In genomic region chr20:44573501-44573869, GRCh38 we compare ENCODE assay signal across 12 cellular contexts. TPM values are rescaled to one million over a fixed set of nuclear protein-coding genes. Genes with fewer than 3 reads are reported as not detected.
DNase-seq lines count a peak whose midpoint lies in the region; ATAC-seq and TF ChIP-seq lines count a peak whose summit lies in the region.
"Had no signal": no experiment of that assay in that cellular context is flagged by ENCODE, and none has a peak within 500 bp of the region (broad histone marks: within the 10 kb centered on the region; RNA-seq: fewer than 3 reads in every experiment).

No MANE protein-coding gene starts in this region.

- H2AFZ ChIP-seq in H9 (ENCODE audit: low read length): no peak overlapping the region

- no peaks in the 10 kb centered on the region for H3K23me2 ChIP-seq in H9 (ENCODE audit: insufficient read length, low read depth, low read length, poor library complexity, severe bottlenecking)

- H3K79me2 ChIP-seq in H9 (ENCODE audit: insufficient read depth, low read length): no peaks in the 10 kb centered on the region

- no peaks in the 10 kb centered on the region for H3K9me3 Mint-ChIP-seq in H9

- no peak overlapping the region for H3K18ac ChIP-seq in H9 (ENCODE audit: insufficient read length, low read depth, low read length)

- in situ Hi-C loops in KBM-7 (cut with MboI; ENCODE audit: low pct_unique_long_range_greater_than_20kb, low sequenced_read_pairs): no loop called here

- no peaks in the 10 kb centered on the region for H3K9me3 ChIP-seq in right atrium auricular region
- H3K9me3 ChIP-seq in prostate gland: no peaks in the 10 kb centered on the region
- no peaks in the 10 kb centered on the region for H3K9me3 ChIP-seq in H9 (ENCODE audit: control insufficient read depth, low read depth, low read length)

- no peak overlapping the region for H2BK120ac ChIP-seq in H9 (ENCODE audit: low read depth, low read length, poor library complexity, severe bottlenecking)

- H3K9ac ChIP-seq in H9 (ENCODE audit: extremely low read depth, insufficient read length, low read length): no peak overlapping the region

- no peak overlapping the region for H3K23ac ChIP-seq in H9 (ENCODE audit: insufficient read length, low read depth, low read length)

- no peak overlapping the region for H2BK5ac ChIP-seq in H9 (ENCODE audit: insufficient read length, low read length)

- H2BK15ac ChIP-seq in H9 (ENCODE audit: low read depth, low read length): no peak overlapping the region

- TF ChIP-seq CTCF in right atrium auricular region (IDR thresholded peaks at IDR 0.05) (no peak), prostate gland (IDR thresholded peaks at IDR 0.05) (no peak), H9 (conservative IDR thresholded peaks at IDR 0.05) (no peak)

- no peaks in the 10 kb centered on the region for H3K79me1 ChIP-seq in H9 (ENCODE audit: insufficient read depth, low read depth, low read length, poor library complexity, severe bottlenecking)

- H3K4me3 Mint-ChIP-seq in H9: no peak overlapping the region
- H3K4me3 Mint-ChIP-seq: activated naive CD8-positive, alpha-beta T cell had no signal

- H3K36me3 Mint-ChIP-seq in H9 (ENCODE audit: insufficient read depth in 1 of 3, low read depth in 3 of 3): peaks cover 0 to 3% (median 1%) of the 10 kb centered on the region in 3 experiments; a peak in 2 of 7 replicates

- intact Hi-C loops in left ventricle myocardium superior (cut with micrococcal nuclease): no loop called here
- intact Hi-C loops in prostate gland (cut with DNase I): no loop called here

- H3K4ac ChIP-seq in H9 (ENCODE audit: low read depth, low read length): no peak overlapping the region

- H4K5ac ChIP-seq in H9 (ENCODE audit: insufficient read length, low read depth, low read length): no peak overlapping the region

- H4K8ac ChIP-seq in H9 (replicated peaks; ENCODE audit: insufficient read length, low read depth, low read length): no peak overlapping the region

- no peak overlapping the region for H2AK5ac ChIP-seq in H9 (ENCODE audit: insufficient read length, low read length)

- no peak overlapping the region for H3K56ac ChIP-seq in H9 (ENCODE audit: insufficient read length, low read depth, low read length)

- H3K27me3 ChIP-seq in right atrium auricular region (no peaks in the 10 kb centered on the region), prostate gland (replicated peaks; ENCODE audit: insufficient read depth) (no peaks in the 10 kb centered on the region), H9 (ENCODE audit: insufficient read depth, low read length) (no peaks in the 10 kb centered on the region)

- H3K4me3 ChIP-seq in right atrium auricular region (no peak overlapping the region), prostate gland (no peak overlapping the region)

- H3K4me1 ChIP-seq in right atrium auricular region (peaks cover 0 to 60% of the 10 kb centered on the region in 2 donors), prostate gland (replicated peaks) (no peaks in the 10 kb centered on the region), H9 (ENCODE audit: insufficient read depth, low read length) (no peaks in the 10 kb centered on the region)

- no peaks in the 10 kb centered on the region for H4K20me1 ChIP-seq in H9 (ENCODE audit: control insufficient read depth, insufficient read depth, insufficient read length)

- no peaks in the 10 kb centered on the region for H3K27me3 Mint-ChIP-seq in H9 (ENCODE audit: low read depth)
- H3K27me3 Mint-ChIP-seq: activated naive CD8-positive, alpha-beta T cell; progenitor cell of endocrine pancreas had no signal

- peak overlapping the region; percentile 84 to 94 for H3K27ac ChIP-seq in right atrium auricular region
- peak overlapping the region; percentile 92 for H3K27ac ChIP-seq in epithelial cell of prostate
- H3K27ac ChIP-seq in prostate gland: peak overlapping the region; percentile 56 to 70
- H3K27ac ChIP-seq in H9 (ENCODE audit: insufficient read length, low read depth, low read length): no peak overlapping the region

- H4K91ac ChIP-seq in H9 (ENCODE audit: insufficient read length, low read depth, low read length): no peak overlapping the region

- DNase-seq in right atrium auricular region (ENCODE audit: low spot score) (no peak), left ventricle myocardium superior (no peak), epithelial cell of prostate (ENCODE audit: low read depth, low spot score) (no peak), prostate gland (ENCODE audit: low spot score) (no peak), KBM-7 (no peak), H9 (no peak)
- DNase-seq in stimulated activated naive CD4-positive, alpha-beta T cell treated with Interleukin-2 at 50 U/mL for 16 hours (lab: John Stamatoyannopoulos, UW): no peak
- DNase-seq: effector CD8-positive, alpha-beta T cell; NCI-H1417 had no signal

- peaks cover 0 to 8% of the 10 kb centered on the region in 2 experiments; a peak in 2 of 4 replicates for H3K4me1 Mint-ChIP-seq in H9

- H3K27ac Mint-ChIP-seq in H9: no peak overlapping the region
- H3K27ac Mint-ChIP-seq: activated naive CD8-positive, alpha-beta T cell; progenitor cell of endocrine pancreas had no signal

- H3K4me2 ChIP-seq in H9 (ENCODE audit: insufficient read depth, insufficient read length, low read length): no peak overlapping the region

- ATAC-seq in left ventricle myocardium superior: no peak
- ATAC-seq in GM18907 (IDR thresholded peaks at IDR 0.05; ENCODE audit: unreplicated experiment): no peak

- no peak overlapping the region for H2BK20ac ChIP-seq in H9 (ENCODE audit: low read depth, low read length, poor library complexity, severe bottlenecking)

- no peak overlapping the region for H2BK12ac ChIP-seq in H9 (ENCODE audit: insufficient read length, low read depth, low read length)

- WGBS in prostate gland: 80% methylated on average over 2 of the region's 2 CpGs
- no CpG with 5 or more reads among the region's 2 CpGs for WGBS in H9 (ENCODE audit: extremely low coverage, insufficient read length, low lambda C conversion rate)

- no peak overlapping the region for H3K14ac ChIP-seq in H9 (ENCODE audit: insufficient read depth, low read length)

- H3T11ph ChIP-seq in H9 (ENCODE audit: low read length): no peak overlapping the region

- H3K36me3 ChIP-seq in right atrium auricular region (no peaks in the 10 kb centered on the region), prostate gland (no peaks in the 10 kb centered on the region)

- no peak for TF ChIP-seq POLR2A in prostate gland (IDR thresholded peaks at IDR 0.05)

RNA-seq across cellular contexts. Expression of gene PKIG, which starts 8.9 kb away (rescaled TPM):
- 100 to 1,000 TPM; 237 to 268 TPM for total RNA-seq in right atrium auricular region
- total RNA-seq in left ventricle myocardium superior: 195 TPM
- total RNA-seq in prostate gland: 10 to 100 TPM; 60.9 to 81.1 TPM
- 23.0 and 27.0 TPM in 2 replicates for total RNA-seq in H9 (2021)

RNA-seq across cellular contexts. Expression of gene SERINC3, which starts 51.6 kb away (rescaled TPM):
- total RNA-seq in right atrium auricular region: 100 to 1,000 TPM in 1 of 2 donors, 10 to 100 TPM in 1; 85.7 to 112 TPM
- total RNA-seq in left ventricle myocardium superior: 89.9 TPM
- total RNA-seq in prostate gland: 100 to 1,000 TPM in 1 of 2 donors, 10 to 100 TPM in 1; 89.1 to 141 TPM
- 39.9 and 41.5 TPM in 2 replicates for total RNA-seq in H9 (2021)
